Comparison of ENCODE assay signal across 24 cellular contexts in genomic region chr11:30735946-30736345, GRCh38.
"Had no signal": no experiment of that assay in that cellular context is flagged by ENCODE, and none has a peak within 500 bp of the region (broad histone marks: within the 10 kb centered on the region; RNA-seq: fewer than 3 reads in every experiment).

No MANE protein-coding gene starts in this region.

- H3K4me3 ChIP-seq: body of pancreas, cardiac muscle cell, mucosa of descending colon, smooth muscle cell, testis, upper lobe of left lung had no signal

- H3K27me3 ChIP-seq: body of pancreas, cardiac muscle cell, foreskin keratinocyte, testis, upper lobe of left lung had no signal

- H3K27ac Mint-ChIP-seq: activated CD8-positive, alpha-beta T cell treated with anti-CD3 and anti-CD28 coated beads, Interleukin-2, amount 10 ng/mL, durations not matched to agents 7 days and 5 days; activated naive CD4-positive, alpha-beta T cell treated with anti-CD3 and anti-CD28 coated beads, Interleukin-2, amount 50 U/mL, for 24 hours; activated T-helper 1 cell treated with anti-CD3 and anti-CD28 coated beads, Interleukin-12 subunit alpha, Interleukin-12 subunit beta, Interleukin-2, Interleukin-4 antibody, amounts not matched to agents 30 ng/mL and 10 ng/mL and 1 ng/mL, durations not matched to agents 14 hours and 24 hours and 36 hours; dendritic cell treated with granulocyte-macrophage colony-stimulating factor and Interleukin-4, amounts not matched to agents 40 ng/mL and 50 ng/mL, for 4 days; immature natural killer cell; naive B cell; stimulated activated memory B cell treated with anti-CD40 and anti-IgM and Interleukin-4, amounts not matched to agents 10 μg/mL and 1 μg/mL and 100 μg/mL, for 72 hours had no signal

- ATAC-seq: activated CD8-positive, alpha-beta T cell treated with anti-CD3 and anti-CD28 coated beads, Interleukin-2, amount 10 ng/mL, durations not matched to agents 7 days and 5 days; body of pancreas; foreskin keratinocyte; mucosa of descending colon; sciatic nerve; stimulated activated memory B cell treated with anti-CD40 and anti-IgM and Interleukin-4, amounts not matched to agents 10 μg/mL and 1 μg/mL and 100 μg/mL, for 72 hours had no signal

- H3K4me1 ChIP-seq: body of pancreas, foreskin keratinocyte, testis, upper lobe of left lung had no signal

- H3K9me3 ChIP-seq: body of pancreas, mucosa of descending colon, testis, upper lobe of left lung had no signal

- H3K36me3 ChIP-seq: cardiac muscle cell, upper lobe of left lung had no signal

- H3K4me2 ChIP-seq: smooth muscle cell had no signal

- H3K4me1 Mint-ChIP-seq: activated naive CD4-positive, alpha-beta T cell treated with anti-CD3 and anti-CD28 coated beads, Interleukin-2, amount 50 U/mL, for 24 hours; immature natural killer cell; naive B cell; stimulated activated memory B cell treated with anti-CD40 and anti-IgM and Interleukin-4, amounts not matched to agents 10 μg/mL and 1 μg/mL and 100 μg/mL, for 72 hours had no signal

- H3K27ac ChIP-seq: body of pancreas, cardiac muscle cell, foreskin keratinocyte, testis, upper lobe of left lung, VCaP had no signal

- H3K27me3 Mint-ChIP-seq: activated naive CD4-positive, alpha-beta T cell treated with anti-CD3 and anti-CD28 coated beads, Interleukin-2, amount 50 U/mL, for 24 hours; dendritic cell treated with granulocyte-macrophage colony-stimulating factor and Interleukin-4, amounts not matched to agents 40 ng/mL and 50 ng/mL, for 4 days; naive B cell; stimulated activated memory B cell treated with anti-CD40 and anti-IgM and Interleukin-4, amounts not matched to agents 10 μg/mL and 1 μg/mL and 100 μg/mL, for 72 hours had no signal

- H3K4me3 Mint-ChIP-seq: activated CD8-positive, alpha-beta T cell treated with anti-CD3 and anti-CD28 coated beads, Interleukin-2, amount 10 ng/mL, durations not matched to agents 7 days and 5 days; activated naive CD4-positive, alpha-beta T cell treated with anti-CD3 and anti-CD28 coated beads, Interleukin-2, amount 50 U/mL, for 24 hours; activated T-helper 1 cell treated with anti-CD3 and anti-CD28 coated beads, Interleukin-12 subunit alpha, Interleukin-12 subunit beta, Interleukin-2, Interleukin-4 antibody, amounts not matched to agents 30 ng/mL and 10 ng/mL and 1 ng/mL, durations not matched to agents 14 hours and 24 hours and 36 hours; dendritic cell treated with granulocyte-macrophage colony-stimulating factor and Interleukin-4, amounts not matched to agents 40 ng/mL and 50 ng/mL, for 4 days; immature natural killer cell; naive B cell; stimulated activated memory B cell treated with anti-CD40 and anti-IgM and Interleukin-4, amounts not matched to agents 10 μg/mL and 1 μg/mL and 100 μg/mL, for 72 hours had no signal

- H3K9me3 Mint-ChIP-seq: activated naive CD4-positive, alpha-beta T cell treated with anti-CD3 and anti-CD28 coated beads, Interleukin-2, amount 50 U/mL, for 24 hours; dendritic cell treated with granulocyte-macrophage colony-stimulating factor and Interleukin-4, amounts not matched to agents 40 ng/mL and 50 ng/mL, for 4 days had no signal

- DNase-seq: activated CD4-positive, alpha-beta T cell treated with anti-CD3 and anti-CD28 coated beads, Interleukin-2, amount 50 U/mL, for 1 hour; activated CD4-positive, CD25-positive, alpha-beta regulatory T cell treated with anti-CD3 and anti-CD28 coated beads, Interleukin-2, amount 50 U/mL, for 72 hours; activated CD8-positive, alpha-beta T cell treated with anti-CD3 and anti-CD28 coated beads, Interleukin-2, amount 10 ng/mL, durations not matched to agents 7 days and 5 days; activated gamma-delta T cell treated with Interleukin-2 at 50 U/mL for 16 hours; anterior cingulate cortex; body of pancreas; effector CD4-positive, alpha-beta T cell; foreskin keratinocyte; immature natural killer cell; mesenchymal stem cell; mucosa of descending colon; naive B cell; occipital lobe; stimulated activated CD4-positive, alpha-beta T cell treated with anti-CD3 and anti-CD28 coated beads, Interleukin-15, amount 100 ng/mL, for 24 hours; testis; upper lobe of left lung had no signal

- H3K36me3 Mint-ChIP-seq: activated naive CD4-positive, alpha-beta T cell treated with anti-CD3 and anti-CD28 coated beads, Interleukin-2, amount 50 U/mL, for 24 hours; immature natural killer cell; naive B cell; stimulated activated memory B cell treated with anti-CD40 and anti-IgM and Interleukin-4, amounts not matched to agents 10 μg/mL and 1 μg/mL and 100 μg/mL, for 72 hours had no signal
